ENCODE assay signal across 31 cellular contexts in the genomic region with DNA sequence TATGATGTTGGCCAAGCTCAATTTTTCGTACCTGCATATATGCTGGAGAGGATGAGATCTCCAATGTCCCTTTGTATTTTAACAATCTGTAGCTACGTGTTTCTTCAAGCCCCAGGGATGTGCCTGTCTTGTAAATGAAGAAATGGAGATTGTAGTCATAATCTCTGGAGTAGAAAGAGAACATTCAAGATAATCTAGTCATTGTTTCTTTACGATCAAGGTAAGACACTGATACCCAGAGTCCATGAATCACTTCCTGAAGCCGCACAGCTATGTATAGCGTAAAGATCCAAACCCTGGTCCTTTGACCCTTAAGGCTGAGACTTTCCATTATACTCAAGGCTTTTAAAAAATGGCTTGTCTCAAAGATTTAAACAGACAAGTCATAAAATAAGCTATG.
"Had no signal": no experiment of that assay in that cellular context is flagged by ENCODE, and none has a peak within 500 bp of the region (broad histone marks: within the 10 kb centered on the region; RNA-seq: fewer than 3 reads in every experiment).

No MANE protein-coding gene starts in this region.

- H3K36me3 Mint-ChIP-seq: activated CD4-positive, alpha-beta memory T cell treated with anti-CD3 and anti-CD28 coated beads for 36 hours; activated CD8-positive, alpha-beta memory T cell treated with anti-CD3 and anti-CD28 coated beads, Interleukin-2, amount 10 ng/mL, durations not matched to agents 7 days and 5 days; activated naive CD4-positive, alpha-beta T cell treated with anti-CD3 and anti-CD28 coated beads, Interleukin-2, amount 50 U/mL, for 24 hours; activated naive CD8-positive, alpha-beta T cell treated with anti-CD3 and anti-CD28 coated beads for 36 hours had no signal

- H3K27me3 ChIP-seq: adrenal gland, cardiac muscle cell, colonic mucosa, gastrocnemius medialis had no signal

- H3K27ac Mint-ChIP-seq: activated CD4-positive, alpha-beta memory T cell treated with anti-CD3 and anti-CD28 coated beads for 36 hours; activated CD4-positive, alpha-beta T cell treated with anti-CD3 and anti-CD28 coated beads for 36 hours; activated CD4-positive, alpha-beta T cell treated with anti-CD3 and anti-CD28 coated beads, Interleukin-2, amount 10 ng/mL, durations not matched to agents 24 days and 14 days; activated CD8-positive, alpha-beta memory T cell treated with anti-CD3 and anti-CD28 coated beads, Interleukin-2, amount 10 ng/mL, durations not matched to agents 7 days and 5 days; activated CD8-positive, alpha-beta T cell treated with anti-CD3 and anti-CD28 coated beads, Interleukin-2, amount 10 ng/mL, durations not matched to agents 7 days and 5 days; activated naive CD4-positive, alpha-beta T cell treated with anti-CD3 and anti-CD28 coated beads for 36 hours; activated naive CD4-positive, alpha-beta T cell treated with anti-CD3 and anti-CD28 coated beads, Interleukin-2, amount 50 U/mL, for 24 hours; activated naive CD8-positive, alpha-beta T cell treated with anti-CD3 and anti-CD28 coated beads for 36 hours; activated naive CD8-positive, alpha-beta T cell treated with anti-CD3 and anti-CD28 coated beads, Interleukin-2, amount 50 U/mL, for 24 hours; activated T-helper 1 cell treated with anti-CD3 and anti-CD28 coated beads, Interleukin-12 subunit alpha, Interleukin-12 subunit beta, Interleukin-2, Interleukin-4 antibody, amounts not matched to agents 30 ng/mL and 10 ng/mL and 1 ng/mL, durations not matched to agents 14 hours and 24 hours and 36 hours; activated T-helper 2 cell treated with anti-CD3 and anti-CD28 coated beads, Interferon-gamma antibody, Interleukin-2, Interleukin-4, amounts not matched to agents 10 μg/mL and 5 μg/mL and 100 μg/mL, durations not matched to agents 14 hours and 24 hours and 36 hours had no signal

- ATAC-seq: activated CD4-positive, alpha-beta T cell treated with anti-CD3 and anti-CD28 coated beads for 36 hours; activated CD8-positive, alpha-beta memory T cell treated with anti-CD3 and anti-CD28 coated beads, Interleukin-2, amount 10 ng/mL, durations not matched to agents 7 days and 5 days; activated CD8-positive, alpha-beta T cell treated with anti-CD3 and anti-CD28 coated beads, Interleukin-2, amount 10 ng/mL, durations not matched to agents 7 days and 5 days; activated naive CD8-positive, alpha-beta T cell treated with anti-CD3 and anti-CD28 coated beads, Interleukin-2, amount 50 U/mL, for 24 hours; gastrocnemius medialis; heart left ventricle had no signal

- H3K27ac ChIP-seq: adrenal gland, cardiac muscle cell, colonic mucosa, gastrocnemius medialis, heart left ventricle had no signal

- DNase-seq: activated CD4-positive, alpha-beta memory T cell treated with anti-CD3 and anti-CD28 coated beads for 36 hours; activated CD4-positive, alpha-beta T cell treated with anti-CD3 and anti-CD28 coated beads for 36 hours; activated CD4-positive, alpha-beta T cell treated with anti-CD3 and anti-CD28 coated beads, Interleukin-2, amount 10 ng/mL, durations not matched to agents 24 days and 14 days; activated CD4-positive, CD25-positive, alpha-beta regulatory T cell; activated CD4-positive, CD25-positive, alpha-beta regulatory T cell treated with anti-CD3 and anti-CD28 coated beads, Interleukin-2, amount 50 U/mL, for 72 hours; activated CD8-positive, alpha-beta memory T cell treated with anti-CD3 and anti-CD28 coated beads, Interleukin-2, amount 10 ng/mL, durations not matched to agents 7 days and 5 days; activated CD8-positive, alpha-beta memory T cell treated with anti-CD3 and anti-CD28 coated beads, Interleukin-2, amount 50 U/mL, for 4 hours; activated CD8-positive, alpha-beta T cell treated with anti-CD3 and anti-CD28 coated beads, Interleukin-2, amount 10 ng/mL, durations not matched to agents 7 days and 5 days; activated effector memory CD4-positive, alpha-beta T cell treated with anti-CD3 and anti-CD28 coated beads, Interleukin-2, amount 50 U/mL, for 16 hours; activated naive CD4-positive, alpha-beta T cell treated with anti-CD3 and anti-CD28 coated beads for 36 hours; activated naive CD8-positive, alpha-beta T cell treated with anti-CD3 and anti-CD28 coated beads for 36 hours; activated naive CD8-positive, alpha-beta T cell treated with anti-CD3 and anti-CD28 coated beads, Interleukin-2, amount 50 U/mL, for 24 hours; activated T-cell treated with anti-CD3 and anti-CD28 coated beads, Interleukin-2, amount 50 U/mL, for 1 hour; activated T-cell treated with anti-CD3 and anti-CD28 coated beads, Interleukin-2, amount 50 U/mL, for 48 hours; adrenal gland; amygdala; central memory CD4-positive, alpha-beta T cell; cerebellar nuclear complex; colonic mucosa; effector CD8-positive, alpha-beta T cell; foreskin fibroblast; gastrocnemius medialis; glutamatergic neuron; heart left ventricle; T-helper 2 cell had no signal

- FAIRE-seq: astrocyte, endometrium had no signal

- H3K9me3 ChIP-seq: adrenal gland, colonic mucosa, gastrocnemius medialis had no signal

- H3K36me3 ChIP-seq: adrenal gland, cardiac muscle cell, colonic mucosa, gastrocnemius medialis, heart left ventricle had no signal

- H3K9me3 Mint-ChIP-seq: activated naive CD4-positive, alpha-beta T cell treated with anti-CD3 and anti-CD28 coated beads, Interleukin-2, amount 50 U/mL, for 24 hours; activated naive CD8-positive, alpha-beta T cell treated with anti-CD3 and anti-CD28 coated beads for 36 hours; activated naive CD8-positive, alpha-beta T cell treated with anti-CD3 and anti-CD28 coated beads, Interleukin-2, amount 50 U/mL, for 24 hours; activated T-helper 1 cell treated with anti-CD3 and anti-CD28 coated beads, Interleukin-12 subunit alpha, Interleukin-12 subunit beta, Interleukin-2, Interleukin-4 antibody, amounts not matched to agents 30 ng/mL and 10 ng/mL and 1 ng/mL, durations not matched to agents 14 hours and 24 hours and 36 hours had no signal

- H3K4me3 ChIP-seq: adrenal gland, cardiac muscle cell, colonic mucosa, gastrocnemius medialis, heart left ventricle had no signal

- H3K4me1 Mint-ChIP-seq: activated CD4-positive, alpha-beta T cell treated with anti-CD3 and anti-CD28 coated beads for 36 hours; activated CD4-positive, alpha-beta T cell treated with anti-CD3 and anti-CD28 coated beads, Interleukin-2, amount 10 ng/mL, durations not matched to agents 24 days and 14 days; activated CD8-positive, alpha-beta memory T cell treated with anti-CD3 and anti-CD28 coated beads, Interleukin-2, amount 10 ng/mL, durations not matched to agents 7 days and 5 days; activated naive CD4-positive, alpha-beta T cell treated with anti-CD3 and anti-CD28 coated beads, Interleukin-2, amount 50 U/mL, for 24 hours; activated naive CD8-positive, alpha-beta T cell treated with anti-CD3 and anti-CD28 coated beads for 36 hours; activated naive CD8-positive, alpha-beta T cell treated with anti-CD3 and anti-CD28 coated beads, Interleukin-2, amount 50 U/mL, for 24 hours had no signal

- H3K4me3 Mint-ChIP-seq: activated CD4-positive, alpha-beta memory T cell treated with anti-CD3 and anti-CD28 coated beads for 36 hours; activated CD4-positive, alpha-beta T cell treated with anti-CD3 and anti-CD28 coated beads for 36 hours; activated CD4-positive, alpha-beta T cell treated with anti-CD3 and anti-CD28 coated beads, Interleukin-2, amount 10 ng/mL, durations not matched to agents 24 days and 14 days; activated CD8-positive, alpha-beta memory T cell treated with anti-CD3 and anti-CD28 coated beads, Interleukin-2, amount 10 ng/mL, durations not matched to agents 7 days and 5 days; activated CD8-positive, alpha-beta T cell treated with anti-CD3 and anti-CD28 coated beads, Interleukin-2, amount 10 ng/mL, durations not matched to agents 7 days and 5 days; activated naive CD4-positive, alpha-beta T cell treated with anti-CD3 and anti-CD28 coated beads for 36 hours; activated naive CD4-positive, alpha-beta T cell treated with anti-CD3 and anti-CD28 coated beads, Interleukin-2, amount 50 U/mL, for 24 hours; activated naive CD8-positive, alpha-beta T cell treated with anti-CD3 and anti-CD28 coated beads for 36 hours; activated naive CD8-positive, alpha-beta T cell treated with anti-CD3 and anti-CD28 coated beads, Interleukin-2, amount 50 U/mL, for 24 hours; activated T-helper 1 cell treated with anti-CD3 and anti-CD28 coated beads, Interleukin-12 subunit alpha, Interleukin-12 subunit beta, Interleukin-2, Interleukin-4 antibody, amounts not matched to agents 30 ng/mL and 10 ng/mL and 1 ng/mL, durations not matched to agents 14 hours and 24 hours and 36 hours had no signal

- H3K4me1 ChIP-seq: adrenal gland, colonic mucosa, gastrocnemius medialis, heart left ventricle had no signal

- H3K27me3 Mint-ChIP-seq: activated CD4-positive, alpha-beta memory T cell treated with anti-CD3 and anti-CD28 coated beads for 36 hours; activated CD4-positive, alpha-beta T cell treated with anti-CD3 and anti-CD28 coated beads for 36 hours; activated CD4-positive, alpha-beta T cell treated with anti-CD3 and anti-CD28 coated beads, Interleukin-2, amount 10 ng/mL, durations not matched to agents 24 days and 14 days; activated CD8-positive, alpha-beta memory T cell treated with anti-CD3 and anti-CD28 coated beads, Interleukin-2, amount 10 ng/mL, durations not matched to agents 7 days and 5 days; activated naive CD4-positive, alpha-beta T cell treated with anti-CD3 and anti-CD28 coated beads, Interleukin-2, amount 50 U/mL, for 24 hours; activated naive CD8-positive, alpha-beta T cell treated with anti-CD3 and anti-CD28 coated beads for 36 hours had no signal
